1 cellular context compared by ENCODE assay signal in genomic region chr9:96420468-96421219, GRCh38.
TF ChIP-seq lines count a peak whose summit lies in the region.

No MANE protein-coding gene starts in this region.

TF ChIP-seq in GM12878, 131 proteins besides CTCF, POLR2A, EP300 and RAD21 (continued from another document):
- TF ChIP-seq E2F4 (IDR thresholded peaks at IDR 0.05; ENCODE audit: low read depth, low read length), result no peak
- TF ChIP-seq CREM (IDR thresholded peaks at IDR 0.05; ENCODE audit: low read depth), result no peak
- peak; percentile 79 for TF ChIP-seq IKZF1 (conservative IDR thresholded peaks at IDR 0.05)
- TF ChIP-seq SMAD1 (IDR thresholded peaks at IDR 0.05; ENCODE audit: low read depth, partially characterized antibody), result peak; percentile 22
- no peak for TF ChIP-seq CBFB (IDR thresholded peaks at IDR 0.05; ENCODE audit: low read depth)
- peak; percentile 58; the same call in 1 of the 2 replicates for TF ChIP-seq RELB (IDR thresholded peaks at IDR 0.05; ENCODE audit: low read depth)
- no peak for TF ChIP-seq CHD4 (IDR thresholded peaks at IDR 0.05)
- TF ChIP-seq RCOR1 (conservative IDR thresholded peaks at IDR 0.05; ENCODE audit: low read depth, low read length), result no peak
- TF ChIP-seq ZNF622 (IDR thresholded peaks at IDR 0.05), result no peak
- TF ChIP-seq PML (IDR thresholded peaks at IDR 0.05; ENCODE audit: low read length), result no peak
- TF ChIP-seq ASH2L (IDR thresholded peaks at IDR 0.05; ENCODE audit: borderline replicate concordance, low read depth), result no peak
- TF ChIP-seq BHLHE40 (IDR thresholded peaks at IDR 0.05; ENCODE audit: borderline replicate concordance in 1 of 2, low read depth in 2 of 2, low read length in 1 of 2), result 0 out of 4 replicates have a peak, but pooled peaks of 1 of the 2 experiments have one; percentile 9
- TF ChIP-seq MEF2B (IDR thresholded peaks at IDR 0.05; ENCODE audit: partially characterized antibody, poor library complexity, severe bottlenecking), result peak; percentile 57
- TF ChIP-seq ZNF592 (IDR thresholded peaks at IDR 0.05), result peak; percentile 99
- no peak for TF ChIP-seq ZBTB40 (IDR thresholded peaks at IDR 0.05; ENCODE audit: borderline replicate concordance)
- TF ChIP-seq NFYA (IDR thresholded peaks at IDR 0.05; ENCODE audit: borderline replicate concordance, low read depth, low read length), result no peak
- TF ChIP-seq BMI1 (IDR thresholded peaks at IDR 0.05; ENCODE audit: borderline replicate concordance), result peak; percentile 84
